Comparison of ENCODE assay signal across 8 cellular contexts in the genomic region with DNA sequence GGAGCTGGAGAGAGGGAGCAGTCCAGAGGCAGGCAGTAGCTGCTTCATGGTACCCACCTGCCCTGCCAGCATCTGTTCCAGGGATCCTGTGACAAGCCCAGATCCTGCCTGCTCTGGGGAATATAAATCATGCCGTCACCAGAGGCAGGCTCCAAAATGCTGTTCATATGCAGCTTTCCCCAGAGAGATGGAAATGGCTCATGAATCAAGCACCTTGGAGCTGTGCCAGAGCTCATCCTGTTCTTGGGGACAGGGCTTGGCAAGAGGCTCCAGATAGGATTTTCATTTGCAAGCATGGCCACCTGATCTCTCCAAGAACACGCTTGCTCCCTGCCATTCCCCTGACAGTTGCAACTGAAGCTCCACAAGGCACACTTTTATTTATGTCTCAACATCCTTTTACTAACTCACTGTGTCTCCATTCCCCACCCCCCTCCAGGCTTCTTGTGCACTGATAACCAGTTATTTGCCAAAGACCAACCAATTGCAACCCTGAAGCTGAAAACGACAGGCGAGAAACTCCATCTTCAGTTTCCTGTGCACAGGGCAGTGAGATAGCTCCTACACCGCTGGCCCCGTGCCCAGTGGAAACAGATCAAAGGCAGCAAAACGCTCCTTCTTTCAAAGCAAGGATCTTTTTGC.
DNase-seq lines count a peak whose midpoint lies in the region; ATAC-seq and TF ChIP-seq lines count a peak whose summit lies in the region.

No MANE protein-coding gene starts in this region.

- no peaks in the 10 kb centered on the region for H3K36me3 ChIP-seq in mucosa of descending colon (ENCODE audit: low read depth)

- in situ Hi-C loops in G401 (cut with HindIII; ENCODE audit: low sequenced_read_pairs) = no loop called here

- H3K4me1 ChIP-seq in mucosa of descending colon (ENCODE audit: low read depth) = peaks cover 4% of the 10 kb centered on the region

- intact Hi-C loops in mucosa of descending colon (cut with DNase I, micrococcal nuclease) = no loop called here

- TF ChIP-seq CTCF in mucosa of descending colon (IDR thresholded peaks at IDR 0.05) = no peak
- TF ChIP-seq CTCF in GM10248 (IDR thresholded peaks at IDR 0.05; ENCODE audit: control extremely low read depth, extremely low read depth, low read depth, missing control alignments) = no peak

- ATAC-seq in mucosa of descending colon = peak; percentile 43

- no peak overlapping the region for H3K4me3 ChIP-seq in mucosa of descending colon

- DNase-seq in G401 (ENCODE audit: low spot score) (peak; percentile 74), NCI-H2227 (lab: John Stamatoyannopoulos, UW; ENCODE audit: unreplicated experiment) (peak; percentile 66), dermis blood vessel endothelial cell (peak; percentile 91), mucosa of descending colon (peak in 1 of 3 donors; percentile 45), SKM-1 treated with dmso at 0.1 percent for 144 hours (lab: John Stamatoyannopoulos, UW; ENCODE audit: unreplicated experiment) (no peak), retina (no peak), GM10248 (ENCODE audit: extremely low spot score) (no peak), epidermal melanocyte (ENCODE audit: insufficient read length, low spot score) (no peak)

- no peaks in the 10 kb centered on the region for H3K9me3 ChIP-seq in mucosa of descending colon

- CTCF ChIA-PET in GM10248 (lab: Yijun Ruan, JAX) = interaction anchor here (1.2 to 4.9 kb wide), 5 partner anchors 10 to 77 kb away, joined by 3 to 27 read pairs (median 7); no protein-coding TSS in a partner anchor

- POLR2A ChIA-PET in GM10248 (lab: Yijun Ruan, JAX) = no interaction called here

Comparison
In these comparisons a context has a peak if more than half of its experiments do, and no peak if none do; other contexts are left out.
1. DNase-seq: peak in G401 (single experiment), NCI-H2227 (single experiment) and dermis blood vessel endothelial cell (single experiment); none in SKM-1 treated with dmso at 0.1 percent for 144 hours (single experiment), retina (single experiment), GM10248 (single experiment) and epidermal melanocyte (single experiment).